15 cellular contexts compared by ENCODE assay signal in the genomic region with DNA sequence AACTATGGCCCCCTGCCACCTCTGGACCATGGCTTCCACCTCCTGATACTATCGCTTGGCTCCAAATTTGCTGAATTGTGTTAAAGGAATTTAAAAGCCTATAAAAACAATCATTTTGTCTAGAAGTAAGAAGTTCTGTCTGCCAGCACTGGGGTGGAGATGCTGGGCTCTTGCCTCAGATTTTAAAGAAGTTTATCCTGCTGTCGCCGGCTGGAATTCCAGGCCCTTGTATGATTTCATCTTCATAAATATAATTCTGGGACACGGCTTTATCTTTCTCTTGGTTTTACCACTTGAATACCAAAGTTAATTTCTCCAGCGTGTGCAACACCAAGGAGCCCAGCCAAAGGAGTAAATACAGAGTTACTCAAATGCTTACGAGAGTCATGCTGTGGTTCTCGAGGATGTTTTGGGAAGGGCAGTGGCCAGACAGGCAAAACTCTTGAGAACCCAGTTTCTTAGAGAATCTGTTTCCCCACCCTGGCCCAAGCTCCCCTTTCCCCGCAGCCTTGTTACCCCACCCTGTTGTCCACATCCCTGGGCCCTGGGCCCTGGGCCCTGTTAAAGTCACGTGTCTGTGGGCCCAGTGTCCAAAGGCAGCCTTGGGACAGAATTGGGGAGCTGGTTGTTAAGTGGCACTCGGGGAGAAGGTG. TPM values are rescaled to one million over a fixed set of nuclear protein-coding genes. Genes with fewer than 3 reads are reported as not detected.
DNase-seq lines count a peak whose midpoint lies in the region; ATAC-seq, FAIRE-seq and TF ChIP-seq lines count a peak whose summit lies in the region.
"Had no signal": no experiment of that assay in that cellular context is flagged by ENCODE, and none has a peak within 500 bp of the region (broad histone marks: within the 10 kb centered on the region; RNA-seq: fewer than 3 reads in every experiment).

No MANE protein-coding gene starts in this region.

- H3K4me1 ChIP-seq in kidney (ENCODE audit: control insufficient read depth in 1 of 2, insufficient read depth in 1 of 2, low read depth in 1 of 2, low read length in 2 of 2) = no peaks in the 10 kb centered on the region

- H3K27ac ChIP-seq in cingulate gyrus (ENCODE audit: low read depth, low read length) (peak overlapping the region; percentile 3), kidney (ENCODE audit: low read depth in 2 of 2, low read length in 2 of 2) (peak overlapping the region; percentile 44 to 48), skin epidermis (peak overlapping the region in 15 of 21 experiments; percentile 1 to 79 (median 63))
- H3K27ac ChIP-seq: BLaER1 treated with 17β-estradiol and CSF1 and Interleukin-3, amounts not matched to agents 10 nM and 100 nM had no signal

- DNase-seq in BJ (ENCODE audit: low read depth) (peak; percentile 98), kidney (no peak), NCI-H510A (lab: John Stamatoyannopoulos, UW) (no peak)
- no peak for DNase-seq in activated naive CD8-positive, alpha-beta T cell treated with anti-CD3 and anti-CD28 coated beads for 36 hours
- DNase-seq: activated CD4-positive, alpha-beta T cell treated with anti-CD3 and anti-CD28 coated beads, Interleukin-2, amount 50 U/mL, for 1 hour; cerebellar nuclear complex; GOT3; mesendoderm; NCI-H1417 treated with DMSO at 0.1 percent for 48 hours had no signal

- no peaks in the 10 kb centered on the region for H3K9me3 Mint-ChIP-seq in activated naive CD8-positive, alpha-beta T cell treated with anti-CD3 and anti-CD28 coated beads for 36 hours

- no peak for FAIRE-seq in kidney (lab: Jason Lieb, UNC)
- FAIRE-seq: G401.6 had no signal

- H3K4me3 Mint-ChIP-seq in activated naive CD8-positive, alpha-beta T cell treated with anti-CD3 and anti-CD28 coated beads for 36 hours = no peak overlapping the region

- POLR2A ChIA-PET in BJ (lab: Charles Lee) = interaction anchor here (0.7 kb wide), 1 partner anchor 15 kb away, joined by 4 read pairs; no protein-coding TSS in a partner anchor

- intact Hi-C loops in kidney (cut with DNase I) = no loop called here

- no peak for ATAC-seq in GM18873 (IDR thresholded peaks at IDR 0.05; ENCODE audit: low FRiP score, unreplicated experiment)
- ATAC-seq in GM21515 (IDR thresholded peaks at IDR 0.05; ENCODE audit: unreplicated experiment) = no peak

- no peak overlapping the region for H3K27ac Mint-ChIP-seq in activated naive CD8-positive, alpha-beta T cell treated with anti-CD3 and anti-CD28 coated beads for 36 hours

- TF ChIP-seq CTCF in BJ (IDR thresholded peaks at IDR 0.05; ENCODE audit: insufficient read depth, low read depth, low read length) (no peak), kidney (IDR thresholded peaks at IDR 0.05; ENCODE audit: borderline replicate concordance, extremely low read depth, insufficient read depth) (no peak)

- no peaks in the 10 kb centered on the region for H3K27me3 Mint-ChIP-seq in activated naive CD8-positive, alpha-beta T cell treated with anti-CD3 and anti-CD28 coated beads for 36 hours

- H3K36me3 ChIP-seq in BJ (ENCODE audit: control insufficient read depth, insufficient read depth, low read length) (peaks cover 4% of the 10 kb centered on the region), kidney (ENCODE audit: control insufficient read depth in 1 of 2, insufficient read depth in 2 of 2, low read length in 2 of 2) (peaks cover 13 to 45% of the 10 kb centered on the region in 2 donors)

- no peaks in the 10 kb centered on the region for H3K27me3 ChIP-seq in BJ (ENCODE audit: control insufficient read depth, insufficient read depth, low read length)
- H3K27me3 ChIP-seq: BLaER1 treated with 17β-estradiol and CSF1 and Interleukin-3, amounts not matched to agents 10 nM and 100 nM had no signal

- H3K9me3 ChIP-seq in kidney (ENCODE audit: control insufficient read depth in 1 of 2, low read length in 2 of 2) = no peaks in the 10 kb centered on the region
- H3K9me3 ChIP-seq: BLaER1 treated with 17β-estradiol and CSF1 and Interleukin-3, amounts not matched to agents 10 nM and 100 nM had no signal

- H3K36me3 Mint-ChIP-seq in activated naive CD8-positive, alpha-beta T cell treated with anti-CD3 and anti-CD28 coated beads for 36 hours = peaks cover 10% of the 10 kb centered on the region

- H3K9ac ChIP-seq in kidney (ENCODE audit: low read length in 2 of 2) = peak overlapping the region in 1 of 2 donors; percentile 44
- H3K9ac ChIP-seq: BLaER1 treated with 17β-estradiol and CSF1 and Interleukin-3, amounts not matched to agents 10 nM and 100 nM had no signal

- no peak overlapping the region for H3K4me3 ChIP-seq in BJ (ENCODE audit: low read depth, low read length)
- H3K4me3 ChIP-seq in kidney (ENCODE audit: low read length in 2 of 2) = no peak overlapping the region
- no peak overlapping the region for H3K4me3 ChIP-seq in skin epidermis
- H3K4me3 ChIP-seq: BLaER1 treated with 17β-estradiol and CSF1 and Interleukin-3, amounts not matched to agents 10 nM and 100 nM had no signal

- peaks cover 23% of the 10 kb centered on the region for H3K4me1 Mint-ChIP-seq in activated naive CD8-positive, alpha-beta T cell treated with anti-CD3 and anti-CD28 coated beads for 36 hours

- CTCF ChIA-PET in BJ (lab: Yijun Ruan, JAX) = interaction anchor here (5.3 kb wide), 1 partner anchor 101 kb away, joined by 19 read pairs; no protein-coding TSS in a partner anchor

RNA-seq across cellular contexts. Expression of gene C6orf89, which starts 31.9 kb away (rescaled TPM):
- 66.0 and 71.4 TPM in 2 replicates for polyA plus RNA-seq in BJ (2011; rRNA removed)
- 22.5 and 23.2 TPM in 2 replicates for polyA minus RNA-seq in BJ (2011; rRNA and poly(A)+ RNA removed)
- 72.4 TPM for total RNA-seq in kidney
- 25.7 TPM for polyA plus RNA-seq in kidney (ENCODE audit: insufficient read depth, low read depth, low replicate concordance)
- 10 to 100 TPM; 32.1 to 32.7 TPM for total RNA-seq in activated naive CD8-positive, alpha-beta T cell treated with anti-CD3 and anti-CD28 coated beads for 36 hours

RNA-seq across cellular contexts. Expression of gene PI16, which starts 36.9 kb away (rescaled TPM):
- polyA plus RNA-seq in BJ (2011; rRNA removed) (0.09 and 0.21 TPM in 2 replicates), kidney (ENCODE audit: insufficient read depth, low read depth, low replicate concordance) (3.5 TPM)
- polyA minus RNA-seq in BJ (2011; rRNA and poly(A)+ RNA removed) = not detected in 2 replicates
- 1.7 TPM for total RNA-seq in kidney
- under 1 TPM; 0.18 to 0.39 TPM for total RNA-seq in activated naive CD8-positive, alpha-beta T cell treated with anti-CD3 and anti-CD28 coated beads for 36 hours

RNA-seq across cellular contexts. Expression of gene PPIL1, which starts 43.1 kb away (rescaled TPM):
- polyA plus RNA-seq in BJ (2011; rRNA removed) (23.4 and 34.8 TPM in 2 replicates), kidney (ENCODE audit: insufficient read depth, low read depth, low replicate concordance) (40.1 TPM)
- 13.8 and 20.7 TPM in 2 replicates for polyA minus RNA-seq in BJ (2011; rRNA and poly(A)+ RNA removed)
- total RNA-seq in kidney = 21.3 TPM
- 10 to 100 TPM; 55.1 to 58.4 TPM for total RNA-seq in activated naive CD8-positive, alpha-beta T cell treated with anti-CD3 and anti-CD28 coated beads for 36 hours

Comparison
In these comparisons a context has a peak if more than half of its experiments do, and no peak if none do; other contexts are left out.
1. H3K27ac ChIP-seq: peak in every context shown above with its lines; median percentile 63 in skin epidermis; 46 in kidney; 3 in cingulate gyrus.